ENCODE assay signal across 7 cellular contexts in genomic region chr16:11405331-11406176, GRCh38.
DNase-seq lines count a peak whose midpoint lies in the region; ATAC-seq and TF ChIP-seq lines count a peak whose summit lies in the region.

No MANE protein-coding gene starts in this region.

- 72% methylated on average over 11 of the region's 11 CpGs for WGBS in lower leg skin, 2 donors

- TF ChIP-seq CTCF in GM12865 (IDR thresholded peaks at IDR 0.05; ENCODE audit: insufficient read depth, low read depth, low read length, missing control alignments) (peak; percentile 66), fibroblast of the aortic adventitia (IDR thresholded peaks at IDR 0.05; ENCODE audit: insufficient read depth, low read length) (peak; percentile 70), lower leg skin (IDR thresholded peaks at IDR 0.05) (no peak)

- peak; percentile 54 for DNase-seq in GM12865 (ENCODE audit: low read depth)
- peak; percentile 26 for DNase-seq in NCI-H146 (lab: John Stamatoyannopoulos, UW)
- DNase-seq in activated CD8-positive, alpha-beta memory T cell treated with anti-CD3 and anti-CD28 coated beads, Interleukin-2, amount 50 U/mL, for 24 hours (ENCODE audit: extremely low read depth) = peak; percentile 15
- no peak for DNase-seq in fibroblast of the aortic adventitia (ENCODE audit: low read depth)
- peak; percentile 58 for DNase-seq in stimulated activated CD4-positive, alpha-beta T cell treated with anti-CD3 and anti-CD28 coated beads, Interleukin-4, amount 100 ng/mL, for 24 hours
- DNase-seq in lower leg skin (ENCODE audit: low spot score in 2 of 2) = no peak

- no peak for ATAC-seq in HG03175 (IDR thresholded peaks at IDR 0.05; ENCODE audit: unreplicated experiment)

- H3K4me3 ChIP-seq in GM12865 (ENCODE audit: low read depth, low read length) (no peak overlapping the region), fibroblast of the aortic adventitia (ENCODE audit: low read depth, low read length) (no peak overlapping the region), lower leg skin (ENCODE audit: low read depth, poor library complexity, severe bottlenecking) (no peak overlapping the region)

- TF ChIP-seq POLR2A in lower leg skin (IDR thresholded peaks at IDR 0.05) = no peak

- intact Hi-C loops in lower leg skin (cut with DNase I; ENCODE audit: low total_unique reads) = no loop called here

Comparison
In these comparisons a context has a peak if more than half of its experiments do, and no peak if none do; other contexts are left out.
1. DNase-seq: peak in GM12865 (single experiment), NCI-H146 (single experiment), activated CD8-positive, alpha-beta memory T cell treated with anti-CD3 and anti-CD28 coated beads, Interleukin-2, amount 50 U/mL, for 24 hours (single experiment) and stimulated activated CD4-positive, alpha-beta T cell treated with anti-CD3 and anti-CD28 coated beads, Interleukin-4, amount 100 ng/mL, for 24 hours (single experiment); none in fibroblast of the aortic adventitia (single experiment) and lower leg skin (0 of 2).
2. CTCF ChIP-seq: peak in GM12865 (single experiment) and fibroblast of the aortic adventitia (single experiment); none in lower leg skin (0 of 3).